Comparison of ENCODE assay signal across 11 cellular contexts in genomic region chr5:173535976-173536639, GRCh38.
"Had no signal": no experiment of that assay in that cellular context is flagged by ENCODE, and none has a peak within 500 bp of the region (broad histone marks: within the 10 kb centered on the region; RNA-seq: fewer than 3 reads in every experiment).

No MANE protein-coding gene starts in this region.

- ATAC-seq: body of pancreas, heart right ventricle, left lobe of liver had no signal

- H3K9ac ChIP-seq: parathyroid adenoma had no signal

- DNase-seq: activated B cell treated with CpG ODN at 0.5 μM for 24 hours; body of pancreas; foreskin melanocyte; heart right ventricle; islet precursor cell; stimulated activated CD4-positive, alpha-beta T cell treated with anti-CD3 and anti-CD28 coated beads, Interleukin-15, amount 100 ng/mL, for 24 hours; stimulated activated CD4-positive, alpha-beta T cell treated with anti-CD3 and anti-CD28 coated beads, Interleukin-4, amount 100 ng/mL, for 24 hours; testis had no signal

- H2AFZ ChIP-seq: parathyroid adenoma had no signal

- H3K27me3 ChIP-seq: body of pancreas, esophagus muscularis mucosa, heart right ventricle, testis had no signal

- H3K36me3 ChIP-seq: esophagus muscularis mucosa, heart right ventricle had no signal

- H3K4me3 ChIP-seq: body of pancreas, esophagus muscularis mucosa, heart right ventricle, testis had no signal

- H3K9me3 ChIP-seq: body of pancreas, esophagus muscularis mucosa, heart right ventricle, testis had no signal

- H3K79me2 ChIP-seq: parathyroid adenoma had no signal

- H3K27ac ChIP-seq: body of pancreas, heart right ventricle, parathyroid adenoma, testis had no signal

- H3K4me1 ChIP-seq: esophagus muscularis mucosa, parathyroid adenoma, testis had no signal
